Comparison of ENCODE assay signal across 1 cellular context in the genomic region with DNA sequence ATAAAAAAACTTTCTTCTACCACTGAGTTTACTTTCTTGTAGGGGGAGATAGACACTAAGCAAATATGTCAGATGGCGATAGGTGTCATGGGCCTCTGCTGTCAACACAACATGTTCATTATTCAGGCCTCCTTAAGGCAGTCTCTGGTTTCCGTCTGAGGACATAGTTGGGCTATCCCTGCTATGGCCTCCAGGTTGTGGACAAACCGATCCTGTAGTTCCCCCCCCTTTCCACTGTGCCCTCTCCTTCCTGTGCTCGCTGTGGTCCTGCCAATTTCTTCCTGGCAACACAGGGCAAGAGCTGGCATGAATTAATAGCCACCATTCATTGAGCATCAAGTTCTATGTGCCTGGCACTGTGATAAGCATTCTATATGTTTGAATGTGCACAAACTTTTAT.
TF ChIP-seq lines count a peak whose summit lies in the region.

No MANE protein-coding gene starts in this region.

TF ChIP-seq in GM23338, 12 proteins besides CTCF, POLR2A, EP300 and RAD21 (continued from another document):
- TF ChIP-seq ZNF331 (CRISPR knock-in tag; IDR thresholded peaks at IDR 0.05; ENCODE audit: low read depth) = no peak
- TF ChIP-seq JUNB (IDR thresholded peaks at IDR 0.05; ENCODE audit: unreplicated experiment) = no peak
- no peak for TF ChIP-seq POLR2AphosphoS5 (IDR thresholded peaks at IDR 0.05; ENCODE audit: low read depth)
- TF ChIP-seq, protein P1, sequence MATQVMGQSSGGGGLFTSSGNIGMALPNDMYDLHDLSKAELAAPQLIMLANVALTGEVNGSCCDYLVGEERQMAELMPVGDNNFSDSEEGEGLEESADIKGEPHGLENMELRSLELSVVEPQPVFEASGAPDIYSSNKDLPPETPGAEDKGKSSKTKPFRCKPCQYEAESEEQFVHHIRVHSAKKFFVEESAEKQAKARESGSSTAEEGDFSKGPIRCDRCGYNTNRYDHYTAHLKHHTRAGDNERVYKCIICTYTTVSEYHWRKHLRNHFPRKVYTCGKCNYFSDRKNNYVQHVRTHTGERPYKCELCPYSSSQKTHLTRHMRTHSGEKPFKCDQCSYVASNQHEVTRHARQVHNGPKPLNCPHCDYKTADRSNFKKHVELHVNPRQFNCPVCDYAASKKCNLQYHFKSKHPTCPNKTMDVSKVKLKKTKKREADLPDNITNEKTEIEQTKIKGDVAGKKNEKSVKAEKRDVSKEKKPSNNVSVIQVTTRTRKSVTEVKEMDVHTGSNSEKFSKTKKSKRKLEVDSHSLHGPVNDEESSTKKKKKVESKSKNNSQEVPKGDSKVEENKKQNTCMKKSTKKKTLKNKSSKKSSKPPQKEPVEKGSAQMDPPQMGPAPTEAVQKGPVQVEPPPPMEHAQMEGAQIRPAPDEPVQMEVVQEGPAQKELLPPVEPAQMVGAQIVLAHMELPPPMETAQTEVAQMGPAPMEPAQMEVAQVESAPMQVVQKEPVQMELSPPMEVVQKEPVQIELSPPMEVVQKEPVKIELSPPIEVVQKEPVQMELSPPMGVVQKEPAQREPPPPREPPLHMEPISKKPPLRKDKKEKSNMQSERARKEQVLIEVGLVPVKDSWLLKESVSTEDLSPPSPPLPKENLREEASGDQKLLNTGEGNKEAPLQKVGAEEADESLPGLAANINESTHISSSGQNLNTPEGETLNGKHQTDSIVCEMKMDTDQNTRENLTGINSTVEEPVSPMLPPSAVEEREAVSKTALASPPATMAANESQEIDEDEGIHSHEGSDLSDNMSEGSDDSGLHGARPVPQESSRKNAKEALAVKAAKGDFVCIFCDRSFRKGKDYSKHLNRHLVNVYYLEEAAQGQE (IDR thresholded peaks at IDR 0.05; ENCODE audit: unreplicated experiment) = no peak
- TF ChIP-seq, protein P2, sequence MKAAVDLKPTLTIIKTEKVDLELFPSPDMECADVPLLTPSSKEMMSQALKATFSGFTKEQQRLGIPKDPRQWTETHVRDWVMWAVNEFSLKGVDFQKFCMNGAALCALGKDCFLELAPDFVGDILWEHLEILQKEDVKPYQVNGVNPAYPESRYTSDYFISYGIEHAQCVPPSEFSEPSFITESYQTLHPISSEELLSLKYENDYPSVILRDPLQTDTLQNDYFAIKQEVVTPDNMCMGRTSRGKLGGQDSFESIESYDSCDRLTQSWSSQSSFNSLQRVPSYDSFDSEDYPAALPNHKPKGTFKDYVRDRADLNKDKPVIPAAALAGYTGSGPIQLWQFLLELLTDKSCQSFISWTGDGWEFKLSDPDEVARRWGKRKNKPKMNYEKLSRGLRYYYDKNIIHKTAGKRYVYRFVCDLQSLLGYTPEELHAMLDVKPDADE (IDR thresholded peaks at IDR 0.05) = no peak
TF ChIP-seq in GM23338: peak in this region for 0.
